In the genomic region with DNA sequence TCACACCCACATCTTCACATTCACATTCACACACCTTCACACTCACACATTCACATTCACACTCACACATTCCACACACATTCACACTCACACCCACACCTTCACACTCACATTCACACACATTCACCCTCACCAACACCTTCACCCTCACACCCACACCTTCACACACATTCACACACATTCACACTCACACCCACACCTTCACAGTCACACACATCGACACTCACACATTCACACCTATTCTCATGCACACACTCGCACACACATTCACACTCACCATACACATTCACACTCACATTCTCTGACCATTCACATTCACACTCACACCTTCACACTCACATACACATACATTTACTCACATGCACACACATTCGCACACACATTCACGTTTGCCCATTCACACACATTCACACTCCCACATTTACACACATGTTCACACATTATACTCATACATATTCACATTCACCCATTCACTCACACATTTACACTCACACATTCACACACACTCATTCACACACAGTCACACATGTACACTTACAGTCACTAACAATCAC, we compare ENCODE assay signal across 22 cellular contexts.
"Had no signal": no experiment of that assay in that cellular context is flagged by ENCODE, and none has a peak within 500 bp of the region (broad histone marks: within the 10 kb centered on the region; RNA-seq: fewer than 3 reads in every experiment).

No MANE protein-coding gene starts in this region.

- DNase-seq: activated CD4-positive, alpha-beta T cell treated with anti-CD3 and anti-CD28 coated beads for 48 hours; activated CD8-positive, alpha-beta memory T cell treated with anti-CD3 and anti-CD28 coated beads, Interleukin-2, amount 10 ng/mL, durations not matched to agents 7 days and 5 days; activated CD8-positive, alpha-beta T cell treated with anti-CD3 and anti-CD28 coated beads for 36 hours; activated naive CD4-positive, alpha-beta T cell; activated T-cell treated with anti-CD3 and anti-CD28 coated beads for 4 hours; activated T-cell treated with anti-CD3 and anti-CD28 coated beads, Interleukin-2, amount 50 U/mL, for 72 hours; esophagus squamous epithelium; foreskin melanocyte; left ventricle myocardium inferior; stimulated activated CD4-positive, alpha-beta T cell treated with anti-CD3 and anti-CD28 coated beads, Interleukin-4, amount 100 ng/mL, for 1 hour; stimulated activated naive CD8-positive, alpha-beta T cell treated with anti-CD3 and anti-CD28 coated beads, Interleukin-15, Interleukin-2, amounts not matched to agents 100 U/mL and 50 U/mL, for 24 hours; testis; WERI-Rb-1 had no signal

- H3K9me3 ChIP-seq: breast epithelium, esophagus squamous epithelium, left ventricle myocardium inferior, testis had no signal

- H3K4me2 ChIP-seq: neural progenitor cell had no signal

- H3K27me3 ChIP-seq: breast epithelium, esophagus squamous epithelium, neural progenitor cell, testis had no signal

- H3K4me3 ChIP-seq: breast epithelium, esophagus squamous epithelium, left ventricle myocardium inferior, lung, neural progenitor cell, testis had no signal

- H2AFZ ChIP-seq: neural progenitor cell had no signal

- H3K36me3 ChIP-seq: breast epithelium, neural progenitor cell had no signal

- H3K9ac ChIP-seq: neural progenitor cell had no signal

- H3K4me1 ChIP-seq: breast epithelium, left ventricle myocardium inferior, neural progenitor cell had no signal

- H3K27ac ChIP-seq: breast epithelium, esophagus squamous epithelium, left ventricle myocardium inferior, neural progenitor cell, testis, WERI-Rb-1 had no signal

- ATAC-seq: activated CD4-positive, CD25-positive, alpha-beta regulatory T cell treated with anti-CD3 and anti-CD28 coated beads, Interleukin-2, amount 50 U/mL, for 24 hours; activated CD8-positive, alpha-beta memory T cell treated with anti-CD3 and anti-CD28 coated beads, Interleukin-2, amount 10 ng/mL, durations not matched to agents 7 days and 5 days; activated CD8-positive, alpha-beta T cell treated with anti-CD3 and anti-CD28 coated beads for 36 hours; activated naive CD4-positive, alpha-beta T cell treated with anti-CD3 and anti-CD28 coated beads, Interleukin-2, amount 50 U/mL, for 72 hours; activated T-cell treated with anti-CD3 and anti-CD28 coated beads, Interleukin-2, amount 50 U/mL, for 72 hours; naive thymus-derived CD4-positive, alpha-beta T cell; right cardiac atrium; stimulated activated naive CD8-positive, alpha-beta T cell treated with anti-CD3 and anti-CD28 coated beads, Interleukin-15, Interleukin-2, amounts not matched to agents 100 U/mL and 50 U/mL, for 24 hours had no signal

- FAIRE-seq: islet of Langerhans, TTC549 had no signal
